28 cellular contexts compared by ENCODE assay signal in the genomic region with DNA sequence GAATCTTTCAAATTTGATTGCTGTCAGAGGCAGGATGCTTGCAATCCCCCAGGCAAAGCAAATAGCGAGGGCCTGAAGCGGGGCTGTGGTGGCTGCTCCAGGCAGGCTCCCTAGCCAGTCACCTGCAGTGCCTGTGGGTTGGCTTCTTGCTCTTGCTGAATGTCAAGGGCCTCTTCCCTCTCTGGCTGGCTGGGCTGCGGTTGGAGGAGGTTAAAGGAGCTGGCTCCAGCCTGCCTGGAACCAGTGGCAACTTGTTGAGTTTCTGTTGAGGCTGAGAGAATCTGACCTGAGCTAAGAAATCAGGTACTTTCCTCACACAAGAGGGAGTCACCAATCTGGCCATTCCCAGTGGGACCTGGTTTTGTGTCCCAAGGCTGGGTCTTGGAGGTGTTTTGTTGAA.
DNase-seq lines count a peak whose midpoint lies in the region; ATAC-seq and TF ChIP-seq lines count a peak whose summit lies in the region.
"Had no signal": no experiment of that assay in that cellular context is flagged by ENCODE, and none has a peak within 500 bp of the region (broad histone marks: within the 10 kb centered on the region; RNA-seq: fewer than 3 reads in every experiment).

No MANE protein-coding gene starts in this region.

- CTCF ChIA-PET in WTC11 (lab: Charles Lee) = interaction anchor here (0.7 to 1.1 kb wide), 3 partner anchors 11 to 136 kb away, joined by 3 to 5 read pairs (median 4); no protein-coding TSS in a partner anchor

- no peak overlapping the region for H3K27ac ChIP-seq in lung (ENCODE audit: low read depth in 1 of 2, low read length in 1 of 2)
- H3K27ac ChIP-seq: 22Rv1, adrenal gland, cardiac muscle cell, right atrium auricular region, WERI-Rb-1 had no signal

- H3K27ac Mint-ChIP-seq in WTC11 = peak overlapping the region; percentile 94
- H3K27ac Mint-ChIP-seq: activated CD4-positive, alpha-beta memory T cell treated with anti-CD3 and anti-CD28 coated beads for 36 hours; CD8-positive, alpha-beta memory T cell; naive B cell had no signal

- H3K36me3 Mint-ChIP-seq in WTC11 = peaks cover 7% of the 10 kb centered on the region; the same call in 1 of the 2 replicates
- H3K36me3 Mint-ChIP-seq: activated CD4-positive, alpha-beta memory T cell treated with anti-CD3 and anti-CD28 coated beads for 36 hours; CD8-positive, alpha-beta memory T cell; naive B cell had no signal

- H3K4me1 ChIP-seq in lung (ENCODE audit: control insufficient read depth in 2 of 2, insufficient read depth in 2 of 2, low read length in 2 of 2) = no peaks in the 10 kb centered on the region
- H3K4me1 ChIP-seq: adrenal gland, right atrium auricular region had no signal

- WGBS in lung, 2 donors = 53 to 63% methylated on average over 3 of the region's 3 CpGs

- ATAC-seq in WTC11 = peak; percentile 67
- ATAC-seq in lung (ENCODE audit: insufficient read depth, low FRiP score) = no peak
- no peak for ATAC-seq in GM19463 (IDR thresholded peaks at IDR 0.05; ENCODE audit: unreplicated experiment)
- ATAC-seq: HCT116, Panc1 had no signal

- H3K9me3 Mint-ChIP-seq in WTC11 = no peaks in the 10 kb centered on the region
- H3K9me3 Mint-ChIP-seq: activated CD4-positive, alpha-beta memory T cell treated with anti-CD3 and anti-CD28 coated beads for 36 hours; CD8-positive, alpha-beta memory T cell had no signal

- H3K4me3 ChIP-seq in lung = no peak overlapping the region
- H3K4me3 ChIP-seq: adrenal gland, cardiac muscle cell, MG63, right atrium auricular region had no signal

- DNase-seq in DMS153 (lab: John Stamatoyannopoulos, UW) = peak; percentile 67
- DNase-seq in DMS153 treated with DMSO at 0.1 percent for 48 hours (lab: John Stamatoyannopoulos, UW; ENCODE audit: unreplicated experiment) = no peak
- DNase-seq in NCI-H2029 (lab: John Stamatoyannopoulos, UW) = peak; percentile 95
- peak; percentile 57 for DNase-seq in WTC11 (ENCODE audit: low spot score)
- peak; percentile 34 for DNase-seq in lung (ENCODE audit: low spot score)
- no peak for DNase-seq in stimulated activated CD4-positive, alpha-beta T cell treated with anti-CD3 and anti-CD28 coated beads, Interleukin-4, amount 100 ng/mL, for 4 hours
- DNase-seq in activated CD4-positive, alpha-beta T cell treated with anti-CD3 and anti-CD28 coated beads, Interleukin-2, amount 50 U/mL, for 4 hours = no peak
- DNase-seq: activated CD4-positive, alpha-beta memory T cell treated with anti-CD3 and anti-CD28 coated beads for 36 hours; activated T-cell treated with anti-CD3 and anti-CD28 coated beads, Interleukin-2, amount 50 U/mL, for 1 hour; adrenal gland; AML-193; CD8-positive, alpha-beta memory T cell; dermis blood vessel endothelial cell; foreskin fibroblast; islet precursor cell; MG63; naive B cell; NCI-H2081 treated with DMSO at 0.1 percent for 48 hours; SK-N-SH; stimulated activated CD4-positive, alpha-beta T cell treated with anti-CD3 and anti-CD28 coated beads, Interleukin-12 subunit alpha, Interleukin-12 subunit beta, amount 100 ng/mL, for 4 hours; stimulated activated CD8-positive, alpha-beta memory T cell treated with anti-CD3 and anti-CD28 coated beads, Interleukin-4, amount 100 ng/mL, for 48 hours; WERI-Rb-1 had no signal

- TF ChIP-seq CTCF in WTC11 (IDR thresholded peaks at IDR 0.05) = no peak
- TF ChIP-seq CTCF in lung (IDR thresholded peaks at IDR 0.05; ENCODE audit: control extremely low read depth, extremely low read depth) = no peak

- H3K27me3 Mint-ChIP-seq in WTC11 (ENCODE audit: low read depth) = no peaks in the 10 kb centered on the region

- H3K4me3 Mint-ChIP-seq in WTC11 = no peak overlapping the region
- H3K4me3 Mint-ChIP-seq: activated CD4-positive, alpha-beta memory T cell treated with anti-CD3 and anti-CD28 coated beads for 36 hours; CD8-positive, alpha-beta memory T cell; naive B cell had no signal

- H3K36me3 ChIP-seq in lung (ENCODE audit: control insufficient read depth in 2 of 2, insufficient read depth in 2 of 2, low read length in 2 of 2) = no peaks in the 10 kb centered on the region
- H3K36me3 ChIP-seq: adrenal gland, cardiac muscle cell, MG63, right atrium auricular region, WERI-Rb-1 had no signal

- peaks cover 56% of the 10 kb centered on the region for H3K4me1 Mint-ChIP-seq in WTC11
- H3K4me1 Mint-ChIP-seq: CD8-positive, alpha-beta memory T cell; naive B cell had no signal

- no peaks in the 10 kb centered on the region for H3K27me3 ChIP-seq in lung (ENCODE audit: control insufficient read depth, insufficient read depth)
- H3K27me3 ChIP-seq: adrenal gland, cardiac muscle cell, MG63, right atrium auricular region had no signal

- POLR2A ChIA-PET in WTC11 (lab: Charles Lee) = interaction anchor here (0.6 kb wide), 2 partner anchors 54 to 184 kb away, joined by 3 read pairs; no protein-coding TSS in a partner anchor

- peaks cover 0 to 2% of the 10 kb centered on the region in 2 donors for H3K9me3 ChIP-seq in lung (ENCODE audit: control insufficient read depth in 2 of 2, insufficient read depth in 1 of 2, low read length in 1 of 2)
- H3K9me3 ChIP-seq: adrenal gland, MG63, right atrium auricular region, SK-N-SH had no signal

TF ChIP-seq in WTC11, 78 proteins besides CTCF, POLR2A, EP300 and RAD21:
- TF ChIP-seq CREM (CRISPR knock-in tag; IDR thresholded peaks at IDR 0.05) (no peak), SP1 (CRISPR knock-in tag; conservative IDR thresholded peaks at IDR 0.05) (no peak), ZNF219 (CRISPR knock-in tag; IDR thresholded peaks at IDR 0.05; ENCODE audit: borderline replicate concordance) (no peak), ATF1 (CRISPR knock-in tag; IDR thresholded peaks at IDR 0.05) (no peak), GABPB1 (CRISPR knock-in tag; IDR thresholded peaks at IDR 0.05) (no peak), ZNF263 (CRISPR knock-in tag; IDR thresholded peaks at IDR 0.05; ENCODE audit: low read depth) (no peak), NFYB (CRISPR knock-in tag; conservative IDR thresholded peaks at IDR 0.05; ENCODE audit: low read depth) (no peak), JAZF1 (CRISPR knock-in tag; IDR thresholded peaks at IDR 0.05) (no peak), JUN (CRISPR knock-in tag; IDR thresholded peaks at IDR 0.05) (no peak)
- TF ChIP-seq, protein P1, sequence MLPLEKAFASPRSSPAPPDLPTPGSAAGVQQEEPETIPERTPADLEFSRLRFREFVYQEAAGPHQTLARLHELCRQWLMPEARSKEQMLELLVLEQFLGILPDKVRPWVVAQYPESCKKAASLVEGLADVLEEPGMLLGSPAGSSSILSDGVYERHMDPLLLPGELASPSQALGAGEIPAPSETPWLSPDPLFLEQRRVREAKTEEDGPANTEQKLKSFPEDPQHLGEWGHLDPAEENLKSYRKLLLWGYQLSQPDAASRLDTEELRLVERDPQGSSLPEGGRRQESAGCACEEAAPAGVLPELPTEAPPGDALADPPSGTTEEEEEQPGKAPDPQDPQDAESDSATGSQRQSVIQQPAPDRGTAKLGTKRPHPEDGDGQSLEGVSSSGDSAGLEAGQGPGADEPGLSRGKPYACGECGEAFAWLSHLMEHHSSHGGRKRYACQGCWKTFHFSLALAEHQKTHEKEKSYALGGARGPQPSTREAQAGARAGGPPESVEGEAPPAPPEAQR (CRISPR knock-in tag; IDR thresholded peaks at IDR 0.05) = no peak
- TF ChIP-seq, protein P2, sequence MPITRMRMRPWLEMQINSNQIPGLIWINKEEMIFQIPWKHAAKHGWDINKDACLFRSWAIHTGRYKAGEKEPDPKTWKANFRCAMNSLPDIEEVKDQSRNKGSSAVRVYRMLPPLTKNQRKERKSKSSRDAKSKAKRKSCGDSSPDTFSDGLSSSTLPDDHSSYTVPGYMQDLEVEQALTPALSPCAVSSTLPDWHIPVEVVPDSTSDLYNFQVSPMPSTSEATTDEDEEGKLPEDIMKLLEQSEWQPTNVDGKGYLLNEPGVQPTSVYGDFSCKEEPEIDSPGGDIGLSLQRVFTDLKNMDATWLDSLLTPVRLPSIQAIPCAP (CRISPR knock-in tag; IDR thresholded peaks at IDR 0.05) = no peak
- TF ChIP-seq, protein P3, sequence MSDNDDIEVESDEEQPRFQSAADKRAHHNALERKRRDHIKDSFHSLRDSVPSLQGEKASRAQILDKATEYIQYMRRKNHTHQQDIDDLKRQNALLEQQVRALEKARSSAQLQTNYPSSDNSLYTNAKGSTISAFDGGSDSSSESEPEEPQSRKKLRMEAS (CRISPR knock-in tag; IDR thresholded peaks at IDR 0.05) = no peak
- TF ChIP-seq, protein P4, sequence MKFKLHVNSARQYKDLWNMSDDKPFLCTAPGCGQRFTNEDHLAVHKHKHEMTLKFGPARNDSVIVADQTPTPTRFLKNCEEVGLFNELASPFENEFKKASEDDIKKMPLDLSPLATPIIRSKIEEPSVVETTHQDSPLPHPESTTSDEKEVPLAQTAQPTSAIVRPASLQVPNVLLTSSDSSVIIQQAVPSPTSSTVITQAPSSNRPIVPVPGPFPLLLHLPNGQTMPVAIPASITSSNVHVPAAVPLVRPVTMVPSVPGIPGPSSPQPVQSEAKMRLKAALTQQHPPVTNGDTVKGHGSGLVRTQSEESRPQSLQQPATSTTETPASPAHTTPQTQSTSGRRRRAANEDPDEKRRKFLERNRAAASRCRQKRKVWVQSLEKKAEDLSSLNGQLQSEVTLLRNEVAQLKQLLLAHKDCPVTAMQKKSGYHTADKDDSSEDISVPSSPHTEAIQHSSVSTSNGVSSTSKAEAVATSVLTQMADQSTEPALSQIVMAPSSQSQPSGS (CRISPR knock-in tag; IDR thresholded peaks at IDR 0.05; ENCODE audit: borderline replicate concordance, low read depth) = no peak
TF ChIP-seq in WTC11: peak in this region for 0.

Comparison
In these comparisons a context has a peak if more than half of its experiments do, and no peak if none do; other contexts are left out.
1. DNase-seq: peak in DMS153 (single experiment), NCI-H2029 (single experiment), WTC11 (single experiment) and lung (single experiment); none in DMS153 treated with DMSO at 0.1 percent for 48 hours (single experiment), stimulated activated CD4-positive, alpha-beta T cell treated with anti-CD3 and anti-CD28 coated beads, Interleukin-4, amount 100 ng/mL, for 4 hours (0 of 2) and activated CD4-positive, alpha-beta T cell treated with anti-CD3 and anti-CD28 coated beads, Interleukin-2, amount 50 U/mL, for 4 hours (0 of 2).